ENCODE assay signal across 31 cellular contexts in the genomic region with DNA sequence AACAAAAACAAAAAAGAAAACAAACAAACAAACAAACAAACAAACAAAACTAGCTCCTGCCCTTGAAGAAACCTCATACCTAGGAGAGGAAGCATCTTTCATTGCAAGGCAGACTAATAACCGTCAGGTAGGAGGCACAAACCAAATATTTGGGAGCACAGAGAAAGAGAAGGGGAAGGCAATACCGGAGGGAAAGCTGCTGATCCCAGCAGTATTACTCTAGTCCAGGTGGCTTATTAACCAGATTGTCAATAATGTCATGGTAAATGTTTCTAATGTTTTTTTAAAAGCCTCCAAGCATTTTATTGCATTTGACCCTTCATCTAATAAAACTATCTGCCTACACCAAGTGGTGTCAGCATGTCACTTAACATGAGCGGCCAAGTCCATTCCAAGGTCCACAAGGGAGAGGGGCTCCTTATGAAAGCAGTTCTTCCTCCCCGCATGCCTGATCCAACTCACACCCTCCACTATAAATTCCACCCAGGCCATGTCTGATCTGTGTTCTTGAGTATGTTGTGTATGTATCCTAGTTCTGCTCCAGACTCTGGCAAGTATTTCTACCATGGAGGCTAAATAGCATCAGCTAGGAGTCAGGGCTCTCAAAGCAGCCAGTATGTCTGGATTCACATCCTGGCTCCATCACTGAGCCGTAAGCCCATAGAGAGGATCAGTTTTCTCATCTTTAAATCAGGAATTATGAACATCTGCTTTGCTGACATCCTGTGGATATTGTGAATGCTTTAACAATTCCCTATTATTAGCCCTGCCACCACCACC.
"Had no signal": no experiment of that assay in that cellular context is flagged by ENCODE, and none has a peak within 500 bp of the region (broad histone marks: within the 10 kb centered on the region; RNA-seq: fewer than 3 reads in every experiment).

No MANE protein-coding gene starts in this region.

- DNase-seq: activated B cell treated with CpG ODN at 0.5 μM for 24 hours; activated CD4-positive, alpha-beta memory T cell treated with anti-CD3 and anti-CD28 coated beads, Interleukin-2, amount 10 ng/mL, durations not matched to agents 7 days and 5 days; activated CD4-positive, alpha-beta T cell treated with anti-CD3 and anti-CD28 coated beads for 48 hours; activated CD4-positive, CD25-positive, alpha-beta regulatory T cell treated with anti-CD3 and anti-CD28 coated beads, Interleukin-2, amount 50 U/mL, for 72 hours; activated CD8-positive, alpha-beta memory T cell treated with anti-CD3 and anti-CD28 coated beads for 24 hours; activated effector memory CD4-positive, alpha-beta T cell treated with anti-CD3 and anti-CD28 coated beads, Interleukin-2, amount 50 U/mL, for 16 hours; activated naive CD4-positive, alpha-beta T cell; activated T-cell treated with anti-CD3 and anti-CD28 coated beads, Interleukin-2, amount 50 U/mL, for 1 hour; activated T-cell treated with anti-CD3 and anti-CD28 coated beads, Interleukin-2, amount 50 U/mL, for 72 hours; adrenal gland; body of pancreas; MM.1S; MV-4-11; NCI-H1092; NCI-H1436 treated with DMSO at 0.1 percent for 48 hours; NCI-H1694 treated with DMSO at 0.1 percent for 48 hours; NCI-H2029; NCI-H2227 treated with DMSO at 0.1 percent for 48 hours; NCI-H446; NCI-H510A treated with DMSO at 0.1 percent for 48 hours; NCI-H526 treated with DMSO at 0.1 percent for 48 hours; NCI-H774; RPMI8226; SHP77 treated with DMSO at 0.1 percent for 48 hours; SK-N-SH had no signal

- H3K9me3 ChIP-seq: adrenal gland, body of pancreas, breast epithelium, SJSA1, SK-N-SH had no signal

- H3K4me1 ChIP-seq: adrenal gland, body of pancreas, breast epithelium, SJSA1 had no signal

- H3K27ac ChIP-seq: adrenal gland, body of pancreas, breast epithelium, KMS-11, SJSA1 had no signal

- H3K36me3 ChIP-seq: adrenal gland, breast epithelium, SJSA1 had no signal

- H3K9ac ChIP-seq: KMS-11, SK-N-SH had no signal

- H3K4me3 ChIP-seq: adrenal gland, body of pancreas, breast epithelium, SJSA1 had no signal

- H3K4me2 ChIP-seq: KMS-11, SK-N-SH had no signal

- H3K27me3 ChIP-seq: adrenal gland, body of pancreas, breast epithelium, SJSA1 had no signal

- ATAC-seq: activated naive CD4-positive, alpha-beta T cell treated with anti-CD3 and anti-CD28 coated beads, Interleukin-2, amount 50 U/mL, for 72 hours; activated T-cell treated with anti-CD3 and anti-CD28 coated beads, Interleukin-2, amount 50 U/mL, for 72 hours; activated T-helper 17 cell treated with anti-CD3 and anti-CD28 coated beads, Interleukin-2, amount 50 U/mL, for 72 hours; body of pancreas; Panc1 had no signal
